ENCODE assay signal across 9 cellular contexts in the genomic region with DNA sequence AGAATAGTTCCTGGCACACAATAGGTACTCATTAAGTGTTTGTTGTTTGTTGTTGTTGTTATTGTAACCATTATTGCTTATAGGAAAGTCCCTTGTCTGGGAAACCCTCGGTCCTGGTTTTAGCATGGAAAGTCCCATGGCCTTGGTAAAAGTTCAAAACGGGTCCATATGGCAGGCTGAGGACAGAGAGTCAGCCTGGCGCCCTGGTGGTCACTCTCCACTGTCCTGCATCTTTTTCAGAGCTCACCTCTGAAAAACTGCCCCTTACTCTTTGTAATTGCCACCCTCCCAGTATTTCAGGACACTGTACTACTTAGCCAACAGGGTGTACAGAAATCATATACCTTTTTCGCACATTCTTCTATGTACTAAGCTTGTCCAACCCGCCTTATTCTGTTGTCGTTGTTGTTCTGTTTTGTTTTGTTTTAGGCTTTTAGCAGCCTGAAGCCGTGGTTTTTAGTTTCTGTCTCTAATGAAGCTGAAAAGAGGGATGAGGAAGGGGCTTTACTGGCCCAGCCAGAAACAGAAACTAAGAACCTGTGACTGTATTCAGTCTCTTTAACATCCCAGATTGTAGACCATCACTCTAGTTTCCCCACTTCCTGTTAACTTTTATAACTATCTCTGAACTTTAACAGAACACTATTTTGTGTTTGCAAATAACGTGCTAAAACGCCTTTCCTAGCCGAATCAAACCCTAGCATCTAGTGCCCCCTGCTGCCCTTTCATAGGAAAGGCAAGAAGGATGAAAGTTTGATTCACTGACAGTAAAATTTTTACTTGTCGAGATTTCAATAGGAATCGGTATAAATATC. TPM values are rescaled to one million over a fixed set of nuclear protein-coding genes. Genes with fewer than 3 reads are reported as not detected.
DNase-seq lines count a peak whose midpoint lies in the region; ATAC-seq and TF ChIP-seq lines count a peak whose summit lies in the region.
"Had no signal": no experiment of that assay in that cellular context is flagged by ENCODE, and none has a peak within 500 bp of the region (broad histone marks: within the 10 kb centered on the region; RNA-seq: fewer than 3 reads in every experiment).

No MANE protein-coding gene starts in this region.

- intact Hi-C loops in ovary (cut with DNase I), result loop anchor here (5.0 to 10.0 kb wide), 5 partner anchors 69 to 389 kb away; no protein-coding TSS in a partner anchor

- H3K27me3 Mint-ChIP-seq in glutamatergic neuron (ENCODE audit: unreplicated experiment), result peaks cover 4% of the 10 kb centered on the region

- no peaks in the 10 kb centered on the region for H3K36me3 Mint-ChIP-seq in glutamatergic neuron (ENCODE audit: unreplicated experiment)

- H3K4me1 Mint-ChIP-seq in glutamatergic neuron (ENCODE audit: low read depth, unreplicated experiment), result peaks cover 3% of the 10 kb centered on the region

- H3K27ac ChIP-seq in RWPE1 (peak overlapping the region; percentile 76), ovary (no peak overlapping the region)

- POLR2A ChIA-PET in RWPE1 (lab: Yijun Ruan, JAX; ENCODE audit: low non-redundant PET), result no interaction called here

- H3K9me3 ChIP-seq in ovary, result no peaks in the 10 kb centered on the region

- WGBS in ovary, 3 donors, result 13 to 24% (median 14%) methylated on average over 12 of the region's 12 CpGs

- CTCF ChIA-PET in RWPE1 (lab: Yijun Ruan, JAX), result interaction anchor here (0.6 to 2.7 kb wide), 10 partner anchors 9 to 830 kb away, joined by 3 to 18 read pairs (median 4); no protein-coding TSS in a partner anchor

- no peaks in the 10 kb centered on the region for H3K27me3 ChIP-seq in ovary

- no peak overlapping the region for H3K27ac Mint-ChIP-seq in glutamatergic neuron (ENCODE audit: unreplicated experiment)
- H3K27ac Mint-ChIP-seq: dendritic cell treated with granulocyte-macrophage colony-stimulating factor and Interleukin-4, amounts not matched to agents 40 ng/mL and 50 ng/mL, for 4 days had no signal

- DNase-seq in DMS 273 (lab: John Stamatoyannopoulos, UW; ENCODE audit: unreplicated experiment) (peak; percentile 82), Kasumi-1 (lab: John Stamatoyannopoulos, UW) (peak; percentile 88 to 93), RWPE1 (ENCODE audit: low spot score) (peak; percentile 64), glutamatergic neuron (peak; percentile 30), ovary (peak in 4 of 5 donors; percentile 31 to 64 (median 46)), GOT3 (lab: John Stamatoyannopoulos, UW) (no peak)
- DNase-seq in activated naive CD4-positive, alpha-beta T cell treated with Interleukin-2 at 50 U/mL for 16 hours, result peak; percentile 57

- peak; percentile 35 for ATAC-seq in GM21717 (IDR thresholded peaks at IDR 0.05; ENCODE audit: unreplicated experiment)

- H3K4me3 ChIP-seq in ovary, result peak overlapping the region; percentile 77

- no peak overlapping the region for H3K4me3 Mint-ChIP-seq in glutamatergic neuron (ENCODE audit: unreplicated experiment)
- H3K4me3 Mint-ChIP-seq: dendritic cell treated with granulocyte-macrophage colony-stimulating factor and Interleukin-4, amounts not matched to agents 40 ng/mL and 50 ng/mL, for 4 days had no signal

- peaks cover 1% of the 10 kb centered on the region for H3K9me3 Mint-ChIP-seq in glutamatergic neuron (ENCODE audit: unreplicated experiment)
- H3K9me3 Mint-ChIP-seq: dendritic cell treated with granulocyte-macrophage colony-stimulating factor and Interleukin-4, amounts not matched to agents 40 ng/mL and 50 ng/mL, for 4 days had no signal

- no peak for TF ChIP-seq POLR2A in ovary (IDR thresholded peaks at IDR 0.05)

- TF ChIP-seq CTCF in RWPE1 (conservative IDR thresholded peaks at IDR 0.05; ENCODE audit: low read depth) (peak; percentile 81), glutamatergic neuron (IDR thresholded peaks at IDR 0.05; ENCODE audit: partially characterized antibody, unreplicated experiment) (peak; percentile 87), ovary (IDR thresholded peaks at IDR 0.05) (peak; percentile 52 to 89 (median 86))

- no peaks in the 10 kb centered on the region for H3K4me1 ChIP-seq in ovary (ENCODE audit: insufficient read depth)

- TF ChIP-seq EP300 in ovary (IDR thresholded peaks at IDR 0.05), result peak; percentile 5

- no peaks in the 10 kb centered on the region for H3K36me3 ChIP-seq in ovary

RNA-seq across cellular contexts. Expression of gene TMEM14A, which starts 7.6 kb away (rescaled TPM):
- 26.3 TPM for total RNA-seq in glutamatergic neuron (ENCODE audit: unreplicated experiment)
- total RNA-seq in ovary, result 10 to 100 TPM; 17.0 to 31.4 (median 24.2) TPM
- 10 to 100 TPM; 34.2 to 35.6 TPM for polyA plus RNA-seq in ovary
